ENCODE assay signal across 8 cellular contexts in the genomic region with DNA sequence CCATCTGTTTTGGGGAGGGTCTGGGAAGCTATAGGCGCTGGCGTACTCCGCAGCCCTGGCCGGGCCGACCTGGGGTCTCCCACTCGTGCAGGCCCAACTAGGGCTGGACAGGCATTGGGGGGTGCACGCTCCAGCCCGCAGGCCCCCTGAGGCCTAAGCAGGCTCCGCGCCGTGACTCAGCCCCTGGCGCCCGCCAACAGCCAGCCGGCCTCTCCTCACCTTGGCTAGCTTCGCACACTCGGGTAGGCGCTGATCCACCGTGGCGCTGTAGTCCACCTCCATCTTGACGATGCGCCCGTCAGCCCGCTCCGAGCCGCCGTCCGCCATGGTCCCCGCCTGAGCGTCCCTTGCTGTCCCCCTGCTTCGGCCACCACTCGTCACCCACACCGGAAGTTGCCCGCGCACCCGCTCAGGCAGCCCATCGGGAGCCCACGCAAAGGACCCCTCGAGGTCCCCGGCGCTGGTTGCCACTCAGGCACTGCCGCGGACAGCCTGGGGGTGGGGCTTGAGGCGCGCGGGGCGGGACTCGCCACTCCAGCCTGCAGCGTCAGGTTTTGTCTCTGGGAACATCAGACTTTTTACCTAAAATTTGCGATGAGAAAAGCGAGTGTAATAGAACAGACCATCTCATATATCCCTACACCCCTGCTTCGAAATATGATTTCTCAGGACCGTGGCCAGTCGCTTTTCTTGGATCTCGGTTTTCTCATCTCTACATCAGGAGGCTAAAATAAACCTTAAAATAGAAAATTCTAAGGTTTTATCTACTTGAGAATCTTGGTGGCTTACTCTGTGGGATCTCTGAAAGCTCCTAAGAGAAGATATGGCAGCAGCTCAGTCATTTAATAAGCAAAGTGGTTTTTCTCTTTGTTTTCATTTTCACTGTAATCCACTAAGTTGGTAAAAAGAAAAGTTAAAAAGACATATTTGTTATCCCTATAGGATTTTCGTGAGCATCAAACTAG. TPM values are rescaled to one million over a fixed set of nuclear protein-coding genes. Genes with fewer than 3 reads are reported as not detected.
DNase-seq lines count a peak whose midpoint lies in the region; ATAC-seq and TF ChIP-seq lines count a peak whose summit lies in the region.

A gene (minus strand): TSS at position 385 of the 965 bp plus-strand sequence. CDS start 58 bp downstream, at position 327.

- 1% methylated on average over 55 of the region's 55 CpGs for WGBS in liver

- H3K27me3 Mint-ChIP-seq in CD14-positive monocyte (ENCODE audit: low read depth in 3 of 3): peaks cover 0 to 3% (median 0%) of the 10 kb centered on the region in 3 donors

- H3K9ac ChIP-seq in liver (ENCODE audit: low read depth in 1 of 2, low read length in 2 of 2): peak within 1 kb of the TSS; percentile 97 to 98

- H3K27ac Mint-ChIP-seq in CD14-positive monocyte: peak within 1 kb of the TSS; percentile 95 to 99 (median 96)

- peaks cover 0 to 46% (median 24%) of the 10 kb centered on the region in 4 donors for H3K4me1 ChIP-seq in liver (ENCODE audit: control insufficient read depth in 4 of 4, insufficient read depth in 4 of 4, low read length in 3 of 4)

- H3K27me3 ChIP-seq in liver (ENCODE audit: control insufficient read depth in 4 of 4, insufficient read depth in 4 of 4, low read length in 3 of 4): no peaks in the 10 kb centered on the region

- H3K4me1 Mint-ChIP-seq in CD14-positive monocyte: peaks cover 48% of the 10 kb centered on the region

- no peaks in the 10 kb centered on the region for H3K9me3 ChIP-seq in liver (ENCODE audit: control insufficient read depth in 4 of 4, low read length in 3 of 4)

- intact Hi-C loops in CD14-positive monocyte (cut with micrococcal nuclease): loop anchor here in 1 of 2 donors (10.0 kb wide), 1 partner anchor 122 kb away; a partner anchor contains a TSS

- no peaks in the 10 kb centered on the region for H3K9me3 Mint-ChIP-seq in CD14-positive monocyte

- TF ChIP-seq RAD21 in liver (IDR thresholded peaks at IDR 0.05): peak; percentile 21 to 39

- peak within 1 kb of the TSS; percentile 89 to 100 (median 97) for H3K4me3 ChIP-seq in liver (ENCODE audit: low read depth in 1 of 3, low read length in 3 of 3)

- TF ChIP-seq CTCF in CD14-positive monocyte (IDR thresholded peaks at IDR 0.05) (no peak), liver (IDR thresholded peaks at IDR 0.05; ENCODE audit: low read depth, low read length, missing input control) (peak; percentile 5)

- H3K36me3 ChIP-seq in liver (ENCODE audit: control insufficient read depth in 4 of 4, insufficient read depth in 3 of 4, low read depth in 1 of 4, low read length in 3 of 4): peaks cover 0 to 2% (median 0%) of the 10 kb centered on the region in 4 donors

- peak within 1 kb of the TSS; percentile 99 to 100 for H3K27ac ChIP-seq in liver (ENCODE audit: low read depth in 1 of 2, low read length in 2 of 2)

- peaks cover 17 to 27% of the 10 kb centered on the region in 2 donors for H3K36me3 Mint-ChIP-seq in CD14-positive monocyte

- H3K4me3 Mint-ChIP-seq in CD14-positive monocyte: peak within 1 kb of the TSS; percentile 84 to 100

- DNase-seq in CD14-positive monocyte (ENCODE audit: low spot score): peak; percentile 92
- peak; percentile 97 for DNase-seq in NCI-H69 (lab: John Stamatoyannopoulos, UW)
- peak; percentile 87 to 90 for DNase-seq in activated CD4-positive, alpha-beta T cell treated with anti-CD3 and anti-CD28 coated beads, Interleukin-2, amount 50 U/mL, for 24 hours (ENCODE audit: low read depth in 1 of 2, low spot score in 1 of 2)
- peak; percentile 94 for DNase-seq in dermis blood vessel endothelial cell
- peak; percentile 95 for DNase-seq in stimulated activated CD4-positive, alpha-beta T cell treated with anti-CD3 and anti-CD28 coated beads, Interleukin-4, amount 100 ng/mL, for 24 hours

- ATAC-seq in GM19351 (IDR thresholded peaks at IDR 0.05; ENCODE audit: unreplicated experiment) (peak; percentile 86), HG03469 (IDR thresholded peaks at IDR 0.05; ENCODE audit: unreplicated experiment) (peak; percentile 36)

TF ChIP-seq in liver, 16 proteins besides CTCF, POLR2A, EP300 and RAD21:
- TF ChIP-seq GABPA (IDR thresholded peaks at IDR 0.05 in 1 of 2, conservative IDR thresholded peaks at IDR 0.05 in 1 of 2) (peak in 1 of 2 donors; percentile 86), SP1 (IDR thresholded peaks at IDR 0.05) (peak; percentile 61), FOXA1 (IDR thresholded peaks at IDR 0.05) (no peak), JUND (IDR thresholded peaks at IDR 0.05) (peak in 1 of 2 donors; percentile 6), YY1 (IDR thresholded peaks at IDR 0.05) (peak; percentile 58), HNF4A (conservative IDR thresholded peaks at IDR 0.05) (no peak)
- TF ChIP-seq, protein P1, sequence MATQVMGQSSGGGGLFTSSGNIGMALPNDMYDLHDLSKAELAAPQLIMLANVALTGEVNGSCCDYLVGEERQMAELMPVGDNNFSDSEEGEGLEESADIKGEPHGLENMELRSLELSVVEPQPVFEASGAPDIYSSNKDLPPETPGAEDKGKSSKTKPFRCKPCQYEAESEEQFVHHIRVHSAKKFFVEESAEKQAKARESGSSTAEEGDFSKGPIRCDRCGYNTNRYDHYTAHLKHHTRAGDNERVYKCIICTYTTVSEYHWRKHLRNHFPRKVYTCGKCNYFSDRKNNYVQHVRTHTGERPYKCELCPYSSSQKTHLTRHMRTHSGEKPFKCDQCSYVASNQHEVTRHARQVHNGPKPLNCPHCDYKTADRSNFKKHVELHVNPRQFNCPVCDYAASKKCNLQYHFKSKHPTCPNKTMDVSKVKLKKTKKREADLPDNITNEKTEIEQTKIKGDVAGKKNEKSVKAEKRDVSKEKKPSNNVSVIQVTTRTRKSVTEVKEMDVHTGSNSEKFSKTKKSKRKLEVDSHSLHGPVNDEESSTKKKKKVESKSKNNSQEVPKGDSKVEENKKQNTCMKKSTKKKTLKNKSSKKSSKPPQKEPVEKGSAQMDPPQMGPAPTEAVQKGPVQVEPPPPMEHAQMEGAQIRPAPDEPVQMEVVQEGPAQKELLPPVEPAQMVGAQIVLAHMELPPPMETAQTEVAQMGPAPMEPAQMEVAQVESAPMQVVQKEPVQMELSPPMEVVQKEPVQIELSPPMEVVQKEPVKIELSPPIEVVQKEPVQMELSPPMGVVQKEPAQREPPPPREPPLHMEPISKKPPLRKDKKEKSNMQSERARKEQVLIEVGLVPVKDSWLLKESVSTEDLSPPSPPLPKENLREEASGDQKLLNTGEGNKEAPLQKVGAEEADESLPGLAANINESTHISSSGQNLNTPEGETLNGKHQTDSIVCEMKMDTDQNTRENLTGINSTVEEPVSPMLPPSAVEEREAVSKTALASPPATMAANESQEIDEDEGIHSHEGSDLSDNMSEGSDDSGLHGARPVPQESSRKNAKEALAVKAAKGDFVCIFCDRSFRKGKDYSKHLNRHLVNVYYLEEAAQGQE (IDR thresholded peaks at IDR 0.05): no peak
- TF ChIP-seq, protein P2, sequence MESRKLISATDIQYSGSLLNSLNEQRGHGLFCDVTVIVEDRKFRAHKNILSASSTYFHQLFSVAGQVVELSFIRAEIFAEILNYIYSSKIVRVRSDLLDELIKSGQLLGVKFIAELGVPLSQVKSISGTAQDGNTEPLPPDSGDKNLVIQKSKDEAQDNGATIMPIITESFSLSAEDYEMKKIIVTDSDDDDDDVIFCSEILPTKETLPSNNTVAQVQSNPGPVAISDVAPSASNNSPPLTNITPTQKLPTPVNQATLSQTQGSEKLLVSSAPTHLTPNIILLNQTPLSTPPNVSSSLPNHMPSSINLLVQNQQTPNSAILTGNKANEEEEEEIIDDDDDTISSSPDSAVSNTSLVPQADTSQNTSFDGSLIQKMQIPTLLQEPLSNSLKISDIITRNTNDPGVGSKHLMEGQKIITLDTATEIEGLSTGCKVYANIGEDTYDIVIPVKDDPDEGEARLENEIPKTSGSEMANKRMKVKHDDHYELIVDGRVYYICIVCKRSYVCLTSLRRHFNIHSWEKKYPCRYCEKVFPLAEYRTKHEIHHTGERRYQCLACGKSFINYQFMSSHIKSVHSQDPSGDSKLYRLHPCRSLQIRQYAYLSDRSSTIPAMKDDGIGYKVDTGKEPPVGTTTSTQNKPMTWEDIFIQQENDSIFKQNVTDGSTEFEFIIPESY (IDR thresholded peaks at IDR 0.05): no peak

RNA-seq across cellular contexts. Expression of the gene that starts here (rescaled TPM):
- polyA plus RNA-seq in CD14-positive monocyte: 10 to 100 TPM; 17.8 to 30.7 TPM
- 22.8 and 48.4 TPM in 2 replicates for total RNA-seq in dermis blood vessel endothelial cell
- 10 to 100 TPM; 17.3 to 34.0 TPM for total RNA-seq in liver
- 10 to 100 TPM; 20.8 to 30.5 TPM for polyA plus RNA-seq in liver

Comparison
In these comparisons a context has a peak if more than half of its experiments do, and no peak if none do; other contexts are left out.
1. Peak in every context shown above with its lines: DNase-seq, ATAC-seq, H3K4me3 ChIP-seq and H3K27ac ChIP-seq.